14 cellular contexts compared by ENCODE assay signal in the genomic region with DNA sequence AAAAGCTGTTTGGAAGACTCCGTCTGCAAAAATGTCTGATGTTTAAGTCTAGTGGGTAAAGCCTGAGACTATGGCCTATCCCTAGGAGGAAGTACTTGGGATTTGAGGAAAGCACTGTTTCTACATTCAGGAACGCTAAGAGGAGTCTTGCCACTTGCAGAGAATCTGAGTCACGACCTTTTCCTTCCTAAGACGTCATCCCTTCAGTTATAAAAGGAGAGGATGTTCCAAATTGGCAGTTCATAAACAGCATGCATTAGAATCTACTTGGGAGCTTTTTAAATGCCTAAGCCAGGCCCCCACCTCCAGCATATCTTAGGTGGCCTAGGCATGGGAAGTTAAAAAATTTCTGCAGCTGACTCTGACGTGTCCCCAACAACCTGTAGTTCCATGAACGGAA.
"Had no signal": no experiment of that assay in that cellular context is flagged by ENCODE, and none has a peak within 500 bp of the region (broad histone marks: within the 10 kb centered on the region; RNA-seq: fewer than 3 reads in every experiment).

No MANE protein-coding gene starts in this region.

- H3K4me3 ChIP-seq: breast epithelium, lung, sigmoid colon, upper lobe of right lung had no signal

- DNase-seq: activated CD4-positive, alpha-beta memory T cell treated with anti-CD3 and anti-CD28 coated beads for 36 hours; activated CD4-positive, CD25-positive, alpha-beta regulatory T cell treated with anti-CD3 and anti-CD28 coated beads, Interleukin-2, amount 50 U/mL, for 72 hours; activated effector memory CD4-positive, alpha-beta T cell treated with anti-CD3 and anti-CD28 coated beads, Interleukin-2, amount 50 U/mL, for 16 hours; activated T-cell treated with anti-CD3 and anti-CD28 coated beads, Interleukin-2, amount 50 U/mL, for 4 hours; hypothalamus; naive thymus-derived CD4-positive, alpha-beta T cell; sigmoid colon; stimulated activated CD4-positive, alpha-beta T cell treated with anti-CD3 and anti-CD28 coated beads, Interleukin-12 subunit alpha, Interleukin-12 subunit beta, amount 100 ng/mL, for 4 hours; stimulated activated naive CD8-positive, alpha-beta T cell treated with anti-CD3 and anti-CD28 coated beads, Interleukin-15, Interleukin-2, amounts not matched to agents 100 U/mL and 50 U/mL, for 24 hours; upper lobe of right lung had no signal

- H3K4me1 ChIP-seq: breast epithelium, upper lobe of right lung had no signal

- H3K9me3 ChIP-seq: breast epithelium, sigmoid colon, upper lobe of right lung had no signal

- ATAC-seq: activated naive CD4-positive, alpha-beta T cell treated with anti-CD3 and anti-CD28 coated beads, Interleukin-2, amount 50 U/mL, for 72 hours; activated T-cell treated with anti-CD3 and anti-CD28 coated beads, Interleukin-2, amount 50 U/mL, for 4 hours; naive thymus-derived CD4-positive, alpha-beta T cell; stimulated activated naive CD8-positive, alpha-beta T cell treated with anti-CD3 and anti-CD28 coated beads, Interleukin-15, Interleukin-2, amounts not matched to agents 100 U/mL and 50 U/mL, for 24 hours; upper lobe of right lung had no signal

- H3K36me3 ChIP-seq: breast epithelium, sigmoid colon, upper lobe of right lung had no signal

- FAIRE-seq: endometrium had no signal

- H3K27me3 ChIP-seq: breast epithelium, sigmoid colon, upper lobe of right lung had no signal

- H3K27ac ChIP-seq: breast epithelium, upper lobe of right lung had no signal
